In the genomic region with DNA sequence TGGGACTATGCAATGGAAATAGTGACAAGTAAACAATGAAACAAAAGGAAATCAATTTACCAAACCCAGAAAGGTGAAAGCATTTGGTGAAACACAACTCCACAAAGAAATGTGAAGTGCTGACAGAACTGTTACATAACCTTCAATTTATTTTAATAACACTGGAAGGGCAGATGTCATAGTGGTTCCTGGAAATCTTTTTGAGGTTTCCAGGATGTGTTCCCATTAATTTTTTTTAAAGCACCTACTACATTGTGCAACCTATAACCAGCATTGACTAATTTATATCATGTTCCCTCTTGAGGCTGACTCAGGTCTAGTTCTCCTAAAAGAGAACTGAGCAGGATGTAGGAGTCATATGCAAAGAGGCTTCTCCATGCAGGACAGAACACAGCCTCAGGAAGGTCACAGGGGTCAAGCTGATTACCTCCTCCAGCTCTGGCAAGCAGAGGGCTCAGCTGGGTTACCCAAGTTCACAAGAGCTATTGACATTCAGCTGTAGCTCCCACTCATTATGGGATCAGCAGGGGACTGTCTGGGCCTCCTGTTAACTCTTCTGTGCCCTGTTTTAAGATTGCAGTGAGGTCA, we compare ENCODE assay signal across 1 cellular context.
A peak's percentile ranks its signal among the peaks of the same experiment; 100 is the strongest.
TF ChIP-seq lines count a peak whose summit lies in the region.

No MANE protein-coding gene starts in this region.

TF ChIP-seq in WTC11, 78 proteins besides CTCF, POLR2A, EP300 and RAD21 (continued from another document):
- no peak for TF ChIP-seq ZBTB43 (CRISPR knock-in tag; IDR thresholded peaks at IDR 0.05)
- peak; percentile 47; the same call in 1 of the 2 replicates for TF ChIP-seq FOXP4 (CRISPR knock-in tag; IDR thresholded peaks at IDR 0.05)
- TF ChIP-seq ZNF263 (CRISPR knock-in tag; IDR thresholded peaks at IDR 0.05; ENCODE audit: low read depth) = no peak
- TF ChIP-seq TEAD1 (CRISPR knock-in tag; IDR thresholded peaks at IDR 0.05) = peak; percentile 38; the same call in 1 of the 2 replicates
